In the genomic region with DNA sequence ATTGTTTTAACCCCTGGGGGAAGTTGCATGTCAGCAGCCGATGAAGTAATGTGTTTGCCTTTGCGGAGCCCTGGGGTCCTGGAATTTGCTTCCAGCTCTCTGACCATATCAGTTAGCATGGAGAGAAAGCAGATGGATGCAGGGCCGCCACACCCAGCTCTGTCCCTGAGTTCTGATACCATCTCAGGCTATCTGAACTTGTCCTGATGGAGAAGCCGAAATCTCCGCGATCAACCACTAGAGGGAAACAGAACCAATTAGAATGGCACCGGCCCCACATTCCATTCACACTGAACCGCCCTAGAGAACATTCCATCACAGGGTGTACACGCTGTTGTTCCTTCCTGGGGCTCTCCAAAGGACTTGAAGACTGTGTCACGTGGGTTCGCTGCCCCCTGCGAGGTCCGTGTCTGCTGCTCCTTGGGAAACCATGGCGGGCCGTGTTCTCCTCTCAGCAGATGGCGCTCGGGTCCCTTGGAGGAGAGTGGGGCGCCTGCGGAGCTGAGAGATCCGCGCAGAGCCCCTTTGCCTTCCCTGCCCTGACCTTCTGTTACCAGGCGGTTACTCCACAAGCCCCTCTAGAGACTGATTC, we compare ENCODE assay signal across 8 cellular contexts.
DNase-seq lines count a peak whose midpoint lies in the region; ATAC-seq, FAIRE-seq and TF ChIP-seq lines count a peak whose summit lies in the region.

No MANE protein-coding gene starts in this region.

- no peaks in the 10 kb centered on the region for H3K27me3 Mint-ChIP-seq in astrocyte (ENCODE audit: low read depth, unreplicated experiment)
- no peaks in the 10 kb centered on the region for H3K27me3 Mint-ChIP-seq in progenitor cell of endocrine pancreas

- peak overlapping the region; percentile 48 for H2AFZ ChIP-seq in astrocyte (ENCODE audit: low read depth, low read length)

- H3K4me3 Mint-ChIP-seq in astrocyte (ENCODE audit: unreplicated experiment) (no peak overlapping the region), progenitor cell of endocrine pancreas (ENCODE audit: low read depth) (peak overlapping the region; percentile 44)

- POLR2A ChIA-PET in RWPE1 (lab: Yijun Ruan, JAX; ENCODE audit: low non-redundant PET), result no interaction called here

- peak; percentile 90 for FAIRE-seq in astrocyte (lab: Jason Lieb, UNC)

- H3K9ac ChIP-seq in astrocyte (ENCODE audit: low read length), result peak overlapping the region; percentile 34

- intact Hi-C loops in right cardiac atrium (cut with DNase I), result loop anchor here in 2 of 4 donors (5.0 to 10.0 kb wide), 4 partner anchors 199 to 419 kb away; no protein-coding TSS in a partner anchor

- peak; percentile 81 for TF ChIP-seq CTCF in RWPE1 (conservative IDR thresholded peaks at IDR 0.05; ENCODE audit: low read depth)
- TF ChIP-seq CTCF in astrocyte (IDR thresholded peaks at IDR 0.05; ENCODE audit: insufficient read depth, low read depth, low read length), result peak; percentile 81
- TF ChIP-seq CTCF in progenitor cell of endocrine pancreas (IDR thresholded peaks at IDR 0.05; ENCODE audit: unreplicated experiment), result peak; percentile 64

- H3K4me1 Mint-ChIP-seq in astrocyte (ENCODE audit: low read depth, unreplicated experiment), result peaks cover 5% of the 10 kb centered on the region
- H3K4me1 Mint-ChIP-seq in progenitor cell of endocrine pancreas (ENCODE audit: low read depth), result peaks cover 24% of the 10 kb centered on the region

- ATAC-seq in HG02852 (IDR thresholded peaks at IDR 0.05; ENCODE audit: unreplicated experiment) (peak; percentile 68), right cardiac atrium (peak; percentile 95 to 96), GM21825 (IDR thresholded peaks at IDR 0.05; ENCODE audit: unreplicated experiment) (no peak)

- H3K79me2 ChIP-seq in astrocyte (ENCODE audit: insufficient read depth, low read length), result no peaks in the 10 kb centered on the region

- DNase-seq in DMS 273 treated with DMSO at 0.1 percent for 48 hours (lab: John Stamatoyannopoulos, UW) (peak; percentile 30), RWPE1 (ENCODE audit: low spot score) (peak; percentile 95), astrocyte (ENCODE audit: low read depth) (peak; percentile 93), right cardiac atrium (peak; percentile 93 to 98 (median 95)), progenitor cell of endocrine pancreas (ENCODE audit: low spot score, unreplicated experiment) (peak; percentile 47), DMS79 treated with DMSO at 0.1 percent for 48 hours (lab: John Stamatoyannopoulos, UW) (no peak)

- peak overlapping the region; percentile 95 for H3K27ac Mint-ChIP-seq in astrocyte (ENCODE audit: unreplicated experiment)
- peak overlapping the region; percentile 94 for H3K27ac Mint-ChIP-seq in progenitor cell of endocrine pancreas

- H3K36me3 ChIP-seq in astrocyte (ENCODE audit: insufficient read depth, low read length), result no peaks in the 10 kb centered on the region

- no peaks in the 10 kb centered on the region for H4K20me1 ChIP-seq in astrocyte (ENCODE audit: insufficient read depth, low read length)

- H3K9me3 ChIP-seq in astrocyte (ENCODE audit: insufficient read depth, low read depth, low read length) (no peaks in the 10 kb centered on the region), right cardiac atrium (ENCODE audit: control insufficient read depth, low read length) (no peaks in the 10 kb centered on the region)

- WGBS in right cardiac atrium, result 10% methylated on average over 22 of the region's 22 CpGs

- no peak overlapping the region for H3K4me3 ChIP-seq in astrocyte (ENCODE audit: insufficient read depth, low read depth, low read length)
- peak overlapping the region; percentile 8 for H3K4me3 ChIP-seq in right cardiac atrium (ENCODE audit: low read length)

- H3K4me1 ChIP-seq in astrocyte (ENCODE audit: insufficient read depth, low read length) (peaks cover 26% of the 10 kb centered on the region), right cardiac atrium (ENCODE audit: control insufficient read depth, insufficient read depth, low read length) (peaks cover 18% of the 10 kb centered on the region)

- H3K27ac ChIP-seq in RWPE1, result peak overlapping the region; percentile 69
- peak overlapping the region; percentile 73 for H3K27ac ChIP-seq in astrocyte (ENCODE audit: low read depth, low read length)
- peak overlapping the region; percentile 92 for H3K27ac ChIP-seq in right cardiac atrium (ENCODE audit: low read length)

- H3K9me3 Mint-ChIP-seq in astrocyte (ENCODE audit: unreplicated experiment) (no peaks in the 10 kb centered on the region), progenitor cell of endocrine pancreas (ENCODE audit: low read depth) (no peaks in the 10 kb centered on the region)

- H3K36me3 Mint-ChIP-seq in astrocyte (ENCODE audit: low read depth, unreplicated experiment) (no peaks in the 10 kb centered on the region), progenitor cell of endocrine pancreas (ENCODE audit: insufficient read depth) (no peaks in the 10 kb centered on the region)

- CTCF ChIA-PET in RWPE1 (lab: Yijun Ruan, JAX), result interaction anchor here (0.5 to 5.8 kb wide), 38 partner anchors 8 to 1695 kb away, joined by 3 to 87 read pairs (median 4); a partner anchor contains a TSS

- H3K27me3 ChIP-seq in astrocyte (ENCODE audit: insufficient read depth, low read length) (no peaks in the 10 kb centered on the region), right cardiac atrium (ENCODE audit: control insufficient read depth, insufficient read depth) (no peaks in the 10 kb centered on the region)

- H3K4me2 ChIP-seq in astrocyte (ENCODE audit: low read length), result peak overlapping the region; percentile 54
